8 cellular contexts compared by ENCODE assay signal in genomic region chr14:22766457-22767322, GRCh38. TPM values are rescaled to one million over a fixed set of nuclear protein-coding genes. Genes with fewer than 3 reads are reported as not detected.
DNase-seq lines count a peak whose midpoint lies in the region; ATAC-seq and TF ChIP-seq lines count a peak whose summit lies in the region.

Gene OXA1L (plus strand): TSS chr14:22766688. CDS start chr14:22766702, 14 bp downstream.

- TF ChIP-seq CTCF in astrocyte of the cerebellum (IDR thresholded peaks at IDR 0.05; ENCODE audit: low read depth, low read length, missing control alignments) (no peak), hepatocyte (IDR thresholded peaks at IDR 0.05; ENCODE audit: poor library complexity) (no peak)

- H3K36me3 ChIP-seq in hepatocyte (replicated peaks; ENCODE audit: insufficient read depth, low read depth), result no peaks in the 10 kb centered on the region

- peak within 1 kb of the TSS; percentile 89 for H2AFZ ChIP-seq in hepatocyte

- H3K4me1 ChIP-seq in hepatocyte (ENCODE audit: insufficient read depth), result peaks cover 16% of the 10 kb centered on the region

- H4K20me1 ChIP-seq in hepatocyte (ENCODE audit: insufficient read depth, poor library complexity, severe bottlenecking), result no peaks in the 10 kb centered on the region

- ATAC-seq in GM18498 (IDR thresholded peaks at IDR 0.05; ENCODE audit: unreplicated experiment) (peak; percentile 79), HG02943 (IDR thresholded peaks at IDR 0.05; ENCODE audit: low read depth, unreplicated experiment) (peak; percentile 84)

- peak within 1 kb of the TSS; percentile 90 for H3K4me3 ChIP-seq in astrocyte of the cerebellum (ENCODE audit: low read depth, low read length)
- peak within 1 kb of the TSS; percentile 64 for H3K4me3 ChIP-seq in hepatocyte

- H3K27me3 ChIP-seq in hepatocyte, result no peaks in the 10 kb centered on the region

- peak within 1 kb of the TSS; percentile 89 for H3K27ac ChIP-seq in hepatocyte

- peak within 1 kb of the TSS; percentile 93 for H3K4me2 ChIP-seq in hepatocyte

- peak; percentile 100 for DNase-seq in NCI-H2029 treated with DMSO at 0.1 percent for 48 hours (lab: John Stamatoyannopoulos, UW)
- DNase-seq in T-helper 9 cell, result peak; percentile 90
- peak; percentile 97 for DNase-seq in astrocyte of the cerebellum (ENCODE audit: low read depth)
- DNase-seq in hepatocyte (ENCODE audit: low spot score), result peak; percentile 98
- peak; percentile 95 for DNase-seq in renal cortical epithelial cell (ENCODE audit: low read depth)
- DNase-seq in cortex of kidney (lab: John Stamatoyannopoulos, UW), result no peak

- H3K9me3 ChIP-seq in hepatocyte (ENCODE audit: low read depth), result no peaks in the 10 kb centered on the region

- peaks cover 34% of the 10 kb centered on the region for H3K79me2 ChIP-seq in hepatocyte

- H3K9me2 ChIP-seq in hepatocyte (replicated peaks; ENCODE audit: insufficient read depth), result no peaks in the 10 kb centered on the region

- 2% methylated on average over 44 of the region's 56 CpGs for WGBS in hepatocyte (ENCODE audit: low lambda C conversion rate, missing lambda C conversion rate)

- in situ Hi-C loops in astrocyte of the cerebellum (cut with HindIII; ENCODE audit: low sequenced_read_pairs), result loop anchor here (5.0 kb wide), 2 partner anchors 34 to 36 kb away; no protein-coding TSS in a partner anchor

RNA-seq across cellular contexts. Expression of gene OXA1L, which starts in this region (rescaled TPM):
- total RNA-seq in hepatocyte, result 88.1 and 107 TPM in 2 replicates
- 59.4 and 64.3 TPM in 2 replicates for polyA plus RNA-seq in hepatocyte
- 28.8 and 42.4 TPM in 2 replicates for total RNA-seq in renal cortical epithelial cell
